10 cellular contexts compared by ENCODE assay signal in the genomic region with DNA sequence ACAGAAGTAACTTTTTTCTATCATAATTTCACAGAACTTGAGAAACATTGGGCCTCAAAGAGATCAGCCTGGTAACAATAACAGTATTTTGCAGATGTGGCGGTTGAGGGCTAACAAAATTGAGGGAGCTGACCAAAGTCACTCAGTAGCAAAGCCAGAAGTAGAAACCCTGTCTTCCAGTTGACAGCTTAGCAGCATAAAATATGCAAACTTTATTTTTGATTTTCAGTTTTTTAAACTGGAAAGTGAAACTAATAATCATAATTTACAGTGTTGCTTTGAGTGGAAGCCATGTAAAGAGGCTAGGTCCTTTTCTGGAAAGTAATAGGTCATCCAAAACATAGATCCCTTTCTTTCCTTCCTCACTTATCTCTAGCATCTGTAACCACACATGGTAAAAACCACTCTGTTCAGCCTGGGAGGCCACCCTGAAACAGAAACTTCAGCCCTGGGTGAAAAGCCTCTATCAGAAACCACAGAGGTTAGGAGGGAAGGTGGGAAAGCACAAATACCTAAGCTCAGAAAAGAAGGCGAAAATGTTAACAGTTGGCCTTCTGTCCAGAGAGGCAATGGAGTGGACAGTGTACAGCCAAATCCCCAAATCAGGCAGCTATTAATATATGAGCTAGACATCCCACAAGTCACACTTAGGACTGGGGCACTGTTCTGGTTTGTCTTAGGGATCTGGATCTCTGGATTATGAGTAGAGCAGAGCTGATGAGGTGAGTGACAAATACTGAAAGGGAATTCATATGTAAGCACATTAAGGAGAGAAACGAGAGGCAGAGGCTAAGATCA.
DNase-seq lines count a peak whose midpoint lies in the region; ATAC-seq, FAIRE-seq and TF ChIP-seq lines count a peak whose summit lies in the region.
"Had no signal": no experiment of that assay in that cellular context is flagged by ENCODE, and none has a peak within 500 bp of the region (broad histone marks: within the 10 kb centered on the region; RNA-seq: fewer than 3 reads in every experiment).

No MANE protein-coding gene starts in this region.

- H3K4me2 ChIP-seq in HCT116 (ENCODE audit: low read length): no peak overlapping the region

- no peak for FAIRE-seq in RCC 7860 (lab: Jason Lieb, UNC)

- TF ChIP-seq EP300 in esophagus muscularis mucosa (IDR thresholded peaks at IDR 0.05): no peak

- H3K27me3 ChIP-seq in HCT116 (ENCODE audit: insufficient read depth, low read length) (no peaks in the 10 kb centered on the region), esophagus muscularis mucosa (no peaks in the 10 kb centered on the region)

- H3K27ac Mint-ChIP-seq in type B pancreatic cell: no peak overlapping the region

- TF ChIP-seq CTCF in HCT116 (IDR thresholded peaks at IDR 0.05 in 2 of 3, conservative IDR thresholded peaks at IDR 0.05 in 1 of 3; ENCODE audit: borderline replicate concordance in 1 of 3, insufficient read depth in 1 of 3, low read depth in 2 of 3, low read length in 2 of 3) (no peak), esophagus muscularis mucosa (IDR thresholded peaks at IDR 0.05) (no peak), type B pancreatic cell (conservative IDR thresholded peaks at IDR 0.05) (no peak)

- no peak for TF ChIP-seq RAD21 in HCT116 (IDR thresholded peaks at IDR 0.05; ENCODE audit: low read depth)

- no peaks in the 10 kb centered on the region for H4K20me1 ChIP-seq in HCT116 (ENCODE audit: insufficient read depth)

- BruUV-seq in HCT116 (replicated peaks; lab: Mats Ljungman, UMichigan): no TSS peak

- DNase-seq in HCT116 (ENCODE audit: low read depth, low spot score) (no peak), iris pigment epithelial cell (ENCODE audit: low read depth) (peak; percentile 42), inferior parietal cortex (ENCODE audit: extremely low spot score) (no peak), RCC 7860 (ENCODE audit: low spot score) (no peak), esophagus muscularis mucosa (ENCODE audit: extremely low spot score) (no peak), type B pancreatic cell (ENCODE audit: extremely low spot score, unreplicated experiment) (no peak)
- DNase-seq: NCI-H774 had no signal

- CTCF ChIA-PET in HCT116 (lab: Charles Lee): no interaction called here

- intact Hi-C loops in HCT116 (cut with micrococcal nuclease): no loop called here
- intact Hi-C loops in esophagus muscularis mucosa (cut with DNase I): no loop called here

- no peaks in the 10 kb centered on the region for H3K27me3 Mint-ChIP-seq in type B pancreatic cell

- H3K4me1 ChIP-seq in HCT116 (ENCODE audit: control insufficient read depth in 1 of 2, insufficient read depth in 2 of 2, low read length in 2 of 2): no peaks in the 10 kb centered on the region
- H3K4me1 ChIP-seq in esophagus muscularis mucosa: no peaks in the 10 kb centered on the region

- peak overlapping the region; percentile 46 for H2AFZ ChIP-seq in HCT116 (ENCODE audit: low read depth, low read length, poor library complexity, severe bottlenecking)

- no peaks in the 10 kb centered on the region for H3K79me2 ChIP-seq in HCT116 (ENCODE audit: insufficient read depth, low read length)

- H3K36me3 ChIP-seq in HCT116 (ENCODE audit: control insufficient read depth in 1 of 2, insufficient read depth in 2 of 2, low read length in 2 of 2) (no peaks in the 10 kb centered on the region), esophagus muscularis mucosa (no peaks in the 10 kb centered on the region)

- H3K27ac ChIP-seq in HCT116 (ENCODE audit: low read depth, low read length) (no peak overlapping the region), esophagus muscularis mucosa (replicated peaks in 1 of 4) (no peak overlapping the region)

- RAD21 ChIA-PET in HCT116 (lab: Charles Lee; ENCODE audit: low non-redundant PET in 1 of 2, low total read pairs in 2 of 2, uncharacterized antibody in 2 of 2, unreplicated experiment in 2 of 2): no interaction called here

- H3K4me3 Mint-ChIP-seq in type B pancreatic cell: no peak overlapping the region

- H3K4me1 Mint-ChIP-seq in type B pancreatic cell (ENCODE audit: unreplicated experiment): peaks cover 3% of the 10 kb centered on the region

- H3K9me3 ChIP-seq in HCT116 (ENCODE audit: control insufficient read depth in 1 of 2, insufficient read depth in 1 of 2, low read depth in 1 of 2, low read length in 2 of 2) (no peaks in the 10 kb centered on the region), esophagus muscularis mucosa (no peaks in the 10 kb centered on the region)

- H3K9me3 Mint-ChIP-seq in type B pancreatic cell: no peaks in the 10 kb centered on the region

- WGBS in esophagus muscularis mucosa: 49% methylated on average over 3 of the region's 3 CpGs

- ATAC-seq in GM18867 (IDR thresholded peaks at IDR 0.05; ENCODE audit: unreplicated experiment) (peak; percentile 86), HCT116 (no peak), HG03575 (IDR thresholded peaks at IDR 0.05; ENCODE audit: extremely low read depth, insufficient number of reproducible peaks, low FRiP score, unreplicated experiment) (peak; percentile 81)
- ATAC-seq: esophagus mucosa had no signal

- TF ChIP-seq POLR2A in HCT116 (IDR thresholded peaks at IDR 0.05; ENCODE audit: borderline replicate concordance, extremely low read depth, insufficient read depth, insufficient read length): no peak
- TF ChIP-seq POLR2A in esophagus muscularis mucosa (IDR thresholded peaks at IDR 0.05; ENCODE audit: low read depth): no peak

- no peak overlapping the region for H3K9ac ChIP-seq in HCT116 (ENCODE audit: low read length)

- POLR2A ChIA-PET in HCT116 (lab: Charles Lee): no interaction called here

- no peak overlapping the region for H3K4me3 ChIP-seq in HCT116 (replicated peaks in 1 of 2; ENCODE audit: low read depth in 1 of 2, low read length in 2 of 2)
- H3K4me3 ChIP-seq in esophagus muscularis mucosa: no peak overlapping the region

- H3K36me3 Mint-ChIP-seq in type B pancreatic cell: no peaks in the 10 kb centered on the region

- no peaks in the 10 kb centered on the region for H3K9me2 ChIP-seq in HCT116 (ENCODE audit: insufficient read depth)

TF ChIP-seq in HCT116, 20 proteins besides CTCF, POLR2A, EP300 and RAD21:
- TF ChIP-seq FOSL1 (IDR thresholded peaks at IDR 0.05; ENCODE audit: low read depth) (no peak), ELF1 (IDR thresholded peaks at IDR 0.05; ENCODE audit: borderline replicate concordance, low read depth) (no peak), ZNF274 (IDR thresholded peaks at IDR 0.05; ENCODE audit: low read depth, low read length) (no peak), SIN3A (IDR thresholded peaks at IDR 0.05; ENCODE audit: low read depth) (no peak), ZFX (IDR thresholded peaks at IDR 0.05) (no peak), ATF3 (IDR thresholded peaks at IDR 0.05) (no peak), SP1 (IDR thresholded peaks at IDR 0.05; ENCODE audit: low read depth) (no peak), EGR1 (IDR thresholded peaks at IDR 0.05; ENCODE audit: low read depth) (no peak), YY1 (IDR thresholded peaks at IDR 0.05; ENCODE audit: extremely low read depth, insufficient replicate concordance, low read depth, low read length) (no peak), POLR2AphosphoS5 (IDR thresholded peaks at IDR 0.05; ENCODE audit: low read depth, low read length) (no peak), SRF (IDR thresholded peaks at IDR 0.05; ENCODE audit: low read depth) (no peak), ZBTB33 (IDR thresholded peaks at IDR 0.05; ENCODE audit: extremely low read depth, insufficient replicate concordance, low read length) (no peak), TCF7L2 (IDR thresholded peaks at IDR 0.05; ENCODE audit: borderline replicate concordance, extremely low read depth, insufficient read depth, insufficient read length) (no peak), EZH2phosphoT487 (IDR thresholded peaks at IDR 0.05; ENCODE audit: borderline replicate concordance) (no peak), JUND (IDR thresholded peaks at IDR 0.05) (no peak), CBX3 (IDR thresholded peaks at IDR 0.05; ENCODE audit: low read depth) (no peak), CEBPB (IDR thresholded peaks at IDR 0.05; ENCODE audit: low read depth) (no peak)
- TF ChIP-seq, protein P1, sequence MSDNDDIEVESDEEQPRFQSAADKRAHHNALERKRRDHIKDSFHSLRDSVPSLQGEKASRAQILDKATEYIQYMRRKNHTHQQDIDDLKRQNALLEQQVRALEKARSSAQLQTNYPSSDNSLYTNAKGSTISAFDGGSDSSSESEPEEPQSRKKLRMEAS (IDR thresholded peaks at IDR 0.05): no peak
